Comparison of ENCODE assay signal across 2 cellular contexts in genomic region chr17:35801583-35802224, GRCh38.
TF ChIP-seq lines count a peak whose summit lies in the region.

No MANE protein-coding gene starts in this region.

TF ChIP-seq in IMR-90, 13 proteins besides CTCF, POLR2A, EP300 and RAD21 (continued from another document):
- no peak for TF ChIP-seq USF2 (IDR thresholded peaks at IDR 0.05; ENCODE audit: low read depth, low read length)

TF ChIP-seq in SK-N-SH treated with all-trans-retinoic acid at 6 μM for 48 hours, 23 proteins besides CTCF, POLR2A, EP300 and RAD21 (continued from another document):
- no peak for TF ChIP-seq CSRNP3 (CRISPR knock-in tag; IDR thresholded peaks at IDR 0.05)
- TF ChIP-seq PATZ1 (CRISPR knock-in tag; IDR thresholded peaks at IDR 0.05; ENCODE audit: borderline replicate concordance): no peak
- TF ChIP-seq ZNF8 (CRISPR knock-in tag; IDR thresholded peaks at IDR 0.05): 0 out of 2 replicates have a peak, but pooled peaks have one; percentile 15
- no peak for TF ChIP-seq ESRRG (CRISPR knock-in tag; IDR thresholded peaks at IDR 0.05)
- no peak for TF ChIP-seq ZFP30 (CRISPR knock-in tag; IDR thresholded peaks at IDR 0.05)
- TF ChIP-seq ZNF565 (CRISPR knock-in tag; conservative IDR thresholded peaks at IDR 0.05; ENCODE audit: low read depth): no peak
- peak; percentile 58; the same call in 1 of the 2 replicates for TF ChIP-seq ZNF70 (CRISPR knock-in tag; IDR thresholded peaks at IDR 0.05)
- no peak for TF ChIP-seq CREB5 (CRISPR knock-in tag; IDR thresholded peaks at IDR 0.05; ENCODE audit: low read depth)
- TF ChIP-seq TSHZ2 (CRISPR knock-in tag; IDR thresholded peaks at IDR 0.05): peak; percentile 79
- no peak for TF ChIP-seq GLIS3 (CRISPR knock-in tag; IDR thresholded peaks at IDR 0.05)
- no peak for TF ChIP-seq ZFP3 (CRISPR knock-in tag; IDR thresholded peaks at IDR 0.05)
- TF ChIP-seq ISL1 (CRISPR knock-in tag; IDR thresholded peaks at IDR 0.05): peak; percentile 56
- no peak for TF ChIP-seq ARNTL (CRISPR knock-in tag; IDR thresholded peaks at IDR 0.05; ENCODE audit: borderline replicate concordance, low read depth)
